ENCODE assay signal across 15 cellular contexts in the genomic region with DNA sequence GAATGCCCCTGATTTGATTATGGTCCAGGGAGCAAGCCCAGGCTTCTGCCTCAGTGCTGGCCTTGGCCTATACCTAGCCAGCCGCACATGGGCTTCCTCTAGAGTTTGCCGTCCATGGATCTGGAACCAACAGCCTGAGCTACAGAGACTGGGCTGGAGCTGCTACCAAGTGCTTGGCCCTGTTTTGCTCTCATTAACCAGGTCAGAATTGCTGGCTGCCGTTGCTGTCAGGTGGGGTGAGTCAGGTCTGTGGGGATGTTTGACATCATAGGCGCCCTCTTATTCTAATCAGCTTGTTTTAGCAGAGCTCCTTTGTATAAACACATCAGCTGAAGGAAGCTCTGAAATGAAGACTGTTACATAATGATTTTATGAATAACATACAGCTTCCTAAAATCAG.
A peak's percentile ranks its signal among the peaks of the same experiment; 100 is the strongest.
DNase-seq lines count a peak whose midpoint lies in the region; ATAC-seq, FAIRE-seq and TF ChIP-seq lines count a peak whose summit lies in the region.
"Had no signal": no experiment of that assay in that cellular context is flagged by ENCODE, and none has a peak within 500 bp of the region (broad histone marks: within the 10 kb centered on the region; RNA-seq: fewer than 3 reads in every experiment).

No MANE protein-coding gene starts in this region.

- no peaks in the 10 kb centered on the region for H3K4me1 ChIP-seq in RWPE2 (ENCODE audit: insufficient read depth, poor library complexity, severe bottlenecking)
- H3K4me1 ChIP-seq in esophagus muscularis mucosa, result peaks cover 21 to 38% (median 36%) of the 10 kb centered on the region in 4 donors
- H3K4me1 ChIP-seq in pancreas, result no peaks in the 10 kb centered on the region

- intact Hi-C loops in esophagus muscularis mucosa (cut with DNase I) (loop anchor here (5.0 kb wide), 1 partner anchor 83 kb away; a partner anchor contains a TSS), pancreas (cut with DNase I) (no loop called here)

- no peak for TF ChIP-seq EP300 in esophagus muscularis mucosa (IDR thresholded peaks at IDR 0.05)

- H3K27me3 ChIP-seq in RWPE2 (ENCODE audit: insufficient read depth, poor library complexity, severe bottlenecking) (no peaks in the 10 kb centered on the region), esophagus muscularis mucosa (no peaks in the 10 kb centered on the region), pancreas (no peaks in the 10 kb centered on the region)
- H3K27me3 ChIP-seq: transverse colon had no signal

- H3K4me3 ChIP-seq in RWPE2 (ENCODE audit: severe bottlenecking) (no peak overlapping the region), esophagus muscularis mucosa (no peak overlapping the region), pancreas (no peak overlapping the region)
- H3K4me3 ChIP-seq: PC-9, transverse colon had no signal

- no peak for TF ChIP-seq POLR2A in esophagus muscularis mucosa (IDR thresholded peaks at IDR 0.05; ENCODE audit: low read depth)

- peak; percentile 22 for DNase-seq in EH (ENCODE audit: low read depth)
- DNase-seq in RWPE2 (ENCODE audit: low spot score), result no peak
- DNase-seq in esophagus muscularis mucosa (ENCODE audit: extremely low spot score), result no peak
- DNase-seq in pancreas, result no peak
- no peak for DNase-seq in NCI-H187 treated with DMSO at 0.1 percent for 48 hours (lab: John Stamatoyannopoulos, UW)
- DNase-seq in effector CD8-positive, alpha-beta T cell (lab: John Stamatoyannopoulos, UW), result no peak
- DNase-seq: aorta, Caco-2, naive B cell, NCI-H2171, PC-9, transverse colon had no signal

- FAIRE-seq in pancreas (lab: Jason Lieb, UNC), result no peak
- FAIRE-seq: endothelial cell of umbilical vein had no signal

- H3K36me3 ChIP-seq in RWPE2 (ENCODE audit: low read depth) (no peaks in the 10 kb centered on the region), esophagus muscularis mucosa (no peaks in the 10 kb centered on the region), pancreas (no peaks in the 10 kb centered on the region)
- H3K36me3 ChIP-seq: transverse colon had no signal

- TF ChIP-seq CTCF in RWPE2 (IDR thresholded peaks at IDR 0.05; ENCODE audit: poor library complexity, severe bottlenecking) (no peak), esophagus muscularis mucosa (IDR thresholded peaks at IDR 0.05) (no peak), pancreas (IDR thresholded peaks at IDR 0.05) (no peak)

- no peaks in the 10 kb centered on the region for H3K9me3 ChIP-seq in RWPE2 (ENCODE audit: severe bottlenecking)
- no peaks in the 10 kb centered on the region for H3K9me3 ChIP-seq in esophagus muscularis mucosa
- no peaks in the 10 kb centered on the region for H3K9me3 ChIP-seq in pancreas
- H3K9me3 ChIP-seq: Caco-2, transverse colon had no signal

- H3K27ac ChIP-seq in RWPE2 (ENCODE audit: poor library complexity, severe bottlenecking) (no peak overlapping the region), esophagus muscularis mucosa (replicated peaks in 1 of 4) (peak overlapping the region; percentile 9 to 69 (median 54)), pancreas (no peak overlapping the region)
- H3K27ac ChIP-seq: PC-9, transverse colon had no signal

- ATAC-seq in RWPE2 (ENCODE audit: low read depth) (peak; percentile 36; the same call in 1 of the 3 replicates), pancreas (peak in 3 of 4 donors; percentile 21 to 83 (median 58)), HG03159 (IDR thresholded peaks at IDR 0.05; ENCODE audit: unreplicated experiment) (no peak), GM18909 (IDR thresholded peaks at IDR 0.05; ENCODE audit: poor library complexity, unreplicated experiment) (no peak)

- WGBS in esophagus muscularis mucosa, result 56% methylated on average over 1 of the region's 4 CpGs
- WGBS in pancreas, 2 donors, result 79 to 81% methylated on average over 4 of the region's 4 CpGs

Comparison
In these comparisons a context has a peak if more than half of its experiments do, and no peak if none do; other contexts are left out.
1. ATAC-seq: peak in RWPE2 (single experiment) and pancreas (3 of 4); none in HG03159 (single experiment) and GM18909 (single experiment).
2. H3K27ac ChIP-seq: peak in esophagus muscularis mucosa (4 of 4); none in RWPE2 (single experiment) and pancreas (0 of 4).